In genomic region chr13:24253520-24254150, GRCh38 we compare ENCODE assay signal across 12 cellular contexts. TPM values are rescaled to one million over a fixed set of nuclear protein-coding genes. Genes with fewer than 3 reads are reported as not detected.
A peak's percentile ranks its signal among the peaks of the same experiment; 100 is the strongest.
DNase-seq lines count a peak whose midpoint lies in the region; ATAC-seq, FAIRE-seq and TF ChIP-seq lines count a peak whose summit lies in the region.
"Had no signal": no experiment of that assay in that cellular context is flagged by ENCODE, and none has a peak within 500 bp of the region (broad histone marks: within the 10 kb centered on the region; RNA-seq: fewer than 3 reads in every experiment).

No MANE protein-coding gene starts in this region.

- DNase-seq in GM18507 (ENCODE audit: extremely low spot score, insufficient read length, low read depth) (no peak), colonic mucosa (no peak), small intestine (no peak), iPS-NIHi11 (ENCODE audit: low spot score) (no peak), foreskin fibroblast (no peak), NCI-H748 (lab: John Stamatoyannopoulos, UW; ENCODE audit: unreplicated experiment) (no peak)
- DNase-seq: NCI-H2029 had no signal

- 65 to 79% (median 70%) methylated on average over 9 of the region's 9 CpGs for WGBS in small intestine, 3 donors

- H3K27me3 ChIP-seq in colonic mucosa (no peaks in the 10 kb centered on the region), small intestine (ENCODE audit: control insufficient read depth in 2 of 2, insufficient read depth in 2 of 2, low read length in 2 of 2) (no peaks in the 10 kb centered on the region)

- peaks cover 61% of the 10 kb centered on the region for H3K4me1 Mint-ChIP-seq in T-helper 1 cell treated with Interleukin-12 subunit alpha and Interleukin-12 subunit beta and Interleukin-4 antibody, amounts not matched to agents 30 μg/mL and 1 μg/mL, for 36 hours (ENCODE audit: low read depth)

- no peak for TF ChIP-seq CTCF in colonic mucosa (IDR thresholded peaks at IDR 0.05)
- no peak for TF ChIP-seq CTCF in foreskin fibroblast (IDR thresholded peaks at IDR 0.05; ENCODE audit: low read depth, low read length)

- H3K27me3 Mint-ChIP-seq in T-helper 1 cell treated with Interleukin-12 subunit alpha and Interleukin-12 subunit beta and Interleukin-4 antibody, amounts not matched to agents 30 μg/mL and 1 μg/mL, for 36 hours (ENCODE audit: low read depth) = no peaks in the 10 kb centered on the region

- H3K4me1 ChIP-seq in colonic mucosa (no peaks in the 10 kb centered on the region), small intestine (ENCODE audit: control insufficient read depth in 2 of 2, insufficient read depth in 1 of 2, low read depth in 1 of 2, low read length in 1 of 2) (no peaks in the 10 kb centered on the region)

- H3K9me3 Mint-ChIP-seq in T-helper 1 cell treated with Interleukin-12 subunit alpha and Interleukin-12 subunit beta and Interleukin-4 antibody, amounts not matched to agents 30 μg/mL and 1 μg/mL, for 36 hours = no peaks in the 10 kb centered on the region

- peak overlapping the region; percentile 94 for H3K4me3 Mint-ChIP-seq in T-helper 1 cell treated with Interleukin-12 subunit alpha and Interleukin-12 subunit beta and Interleukin-4 antibody, amounts not matched to agents 30 μg/mL and 1 μg/mL, for 36 hours

- H3K4me3 ChIP-seq in colonic mucosa (no peak overlapping the region), small intestine (ENCODE audit: low read depth in 1 of 2, low read length in 2 of 2) (peak overlapping the region in 1 of 2 donors; percentile 24), foreskin fibroblast (ENCODE audit: low read depth in 1 of 2, low read length in 2 of 2) (no peak overlapping the region)
- H3K4me3 ChIP-seq: coronary artery had no signal

- intact Hi-C loops in colonic mucosa (cut with DNase I) = no loop called here

- peaks cover 43% of the 10 kb centered on the region for H3K36me3 Mint-ChIP-seq in T-helper 1 cell treated with Interleukin-12 subunit alpha and Interleukin-12 subunit beta and Interleukin-4 antibody, amounts not matched to agents 30 μg/mL and 1 μg/mL, for 36 hours (ENCODE audit: low read depth)

- H3K36me3 ChIP-seq in colonic mucosa = no peaks in the 10 kb centered on the region
- H3K36me3 ChIP-seq in small intestine (ENCODE audit: control insufficient read depth in 2 of 2, insufficient read depth in 2 of 2, low read length in 2 of 2) = peaks cover 2 to 23% of the 10 kb centered on the region in 2 donors

- no peaks in the 10 kb centered on the region for H3K9me3 ChIP-seq in colonic mucosa
- no peaks in the 10 kb centered on the region for H3K9me3 ChIP-seq in small intestine (ENCODE audit: control insufficient read depth, low read depth)

- no peak for ATAC-seq in GM18520 (IDR thresholded peaks at IDR 0.05; ENCODE audit: unreplicated experiment)

- FAIRE-seq in GM18507 (lab: Jason Lieb, UNC) (peak; percentile 29), small intestine (lab: Jason Lieb, UNC) (no peak)

- H3K27ac ChIP-seq in colonic mucosa (peak overlapping the region; percentile 19), small intestine (ENCODE audit: low read depth in 1 of 2, low read length in 1 of 2) (peak overlapping the region; percentile 54 to 56)
- H3K27ac ChIP-seq: KMS-11 had no signal

- no peak overlapping the region for H3K9ac ChIP-seq in colonic mucosa (ENCODE audit: low read depth in 2 of 2, low read length in 2 of 2)
- H3K9ac ChIP-seq: KMS-11 had no signal

- peak overlapping the region; percentile 96 for H3K27ac Mint-ChIP-seq in T-helper 1 cell treated with Interleukin-12 subunit alpha and Interleukin-12 subunit beta and Interleukin-4 antibody, amounts not matched to agents 30 μg/mL and 1 μg/mL, for 36 hours

RNA-seq across cellular contexts. Expression of gene C1QTNF9, which starts 55.7 kb away (rescaled TPM):
- total RNA-seq in colonic mucosa = under 1 TPM in 1 of 2 donors, not detected in 1; 0.19 TPM
- under 1 TPM in 1 of 3 donors, not detected in 2; 0.22 TPM for polyA plus RNA-seq in small intestine
- total RNA-seq: renal cortical epithelial cell had no signal
